Comparison of ENCODE assay signal across 10 cellular contexts in the genomic region with DNA sequence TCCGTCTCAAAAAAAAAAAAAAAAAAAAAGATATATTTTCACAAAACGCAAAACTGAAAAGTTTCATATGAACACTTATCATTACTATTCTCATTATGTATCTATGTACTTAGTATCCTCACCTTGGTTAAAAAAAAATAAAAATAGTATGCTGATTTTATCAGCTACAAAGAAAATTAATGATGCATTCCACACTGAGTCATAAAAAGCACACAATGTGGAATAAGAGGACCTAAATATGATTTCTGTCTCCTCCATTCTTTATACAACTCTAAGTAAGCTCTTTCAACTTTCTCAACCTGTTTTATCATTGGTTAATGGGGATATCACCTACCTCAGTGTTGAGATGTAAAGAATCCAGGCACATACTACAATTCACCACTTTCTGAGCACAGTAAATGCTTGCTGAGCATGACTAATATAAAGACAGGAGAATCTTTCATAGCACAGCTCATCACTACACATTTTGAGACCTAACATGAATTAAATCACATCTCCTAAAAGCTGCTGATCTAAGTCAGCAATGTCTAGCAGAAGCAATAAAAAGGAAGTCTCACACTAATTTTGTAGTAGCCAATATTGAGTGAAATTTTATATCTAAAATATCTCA. TPM values are rescaled to one million over a fixed set of nuclear protein-coding genes. Genes with fewer than 3 reads are reported as not detected.
DNase-seq lines count a peak whose midpoint lies in the region; ATAC-seq and TF ChIP-seq lines count a peak whose summit lies in the region.
"Had no signal": no experiment of that assay in that cellular context is flagged by ENCODE, and none has a peak within 500 bp of the region (broad histone marks: within the 10 kb centered on the region; RNA-seq: fewer than 3 reads in every experiment).

No MANE protein-coding gene starts in this region.

- TF ChIP-seq CTCF in dorsolateral prefrontal cortex (IDR thresholded peaks at IDR 0.05 in 54 of 56, conservative IDR thresholded peaks at IDR 0.05 in 2 of 56; ENCODE audit: low read depth in 1 of 56, partially characterized antibody in 56 of 56): no peak

- H3K4me3 ChIP-seq in dorsolateral prefrontal cortex: peak overlapping the region in 49 of 59 donors; percentile 3 to 99 (median 89)
- H3K4me3 ChIP-seq: SJSA1 had no signal

- H3K27me3 ChIP-seq in dorsolateral prefrontal cortex: no peaks in the 10 kb centered on the region
- H3K27me3 ChIP-seq: SJSA1 had no signal

- peaks cover 11% of the 10 kb centered on the region for H3K36me3 Mint-ChIP-seq in activated CD4-positive, alpha-beta T cell treated with anti-CD3 and anti-CD28 coated beads, Interleukin-2, amount 10 ng/mL, durations not matched to agents 24 days and 14 days (ENCODE audit: low read depth)

- no peak overlapping the region for H3K27ac Mint-ChIP-seq in activated CD4-positive, alpha-beta T cell treated with anti-CD3 and anti-CD28 coated beads, Interleukin-2, amount 10 ng/mL, durations not matched to agents 24 days and 14 days

- peaks cover 6% of the 10 kb centered on the region for H3K27me3 Mint-ChIP-seq in activated CD4-positive, alpha-beta T cell treated with anti-CD3 and anti-CD28 coated beads, Interleukin-2, amount 10 ng/mL, durations not matched to agents 24 days and 14 days

- no peak for ATAC-seq in left lobe of liver

- no peak for DNase-seq in activated CD4-positive, alpha-beta T cell treated with anti-CD3 and anti-CD28 coated beads, Interleukin-2, amount 10 ng/mL, durations not matched to agents 24 days and 14 days
- DNase-seq in activated CD4-positive, alpha-beta T cell treated with anti-CD3 and anti-CD28 coated beads for 4 hours: no peak
- DNase-seq in NAMALWA (ENCODE audit: low spot score) (peak; percentile 49), dorsolateral prefrontal cortex (no peak), renal cortical epithelial cell (ENCODE audit: low read depth) (peak; percentile 13), left lobe of liver (ENCODE audit: low spot score) (no peak), dedifferentiated amniotic fluid mesenchymal stem cell (ENCODE audit: extremely low spot score) (no peak), GF-D8 (lab: John Stamatoyannopoulos, UW) (no peak)
- DNase-seq: anterior cingulate cortex had no signal

- no peaks in the 10 kb centered on the region for H3K9me3 Mint-ChIP-seq in activated CD4-positive, alpha-beta T cell treated with anti-CD3 and anti-CD28 coated beads, Interleukin-2, amount 10 ng/mL, durations not matched to agents 24 days and 14 days

- H3K27ac ChIP-seq in dorsolateral prefrontal cortex: no peak overlapping the region
- H3K27ac ChIP-seq: SJSA1 had no signal

- peak overlapping the region; percentile 2 for H3K4me3 Mint-ChIP-seq in activated CD4-positive, alpha-beta T cell treated with anti-CD3 and anti-CD28 coated beads, Interleukin-2, amount 10 ng/mL, durations not matched to agents 24 days and 14 days

- intact Hi-C loops in activated CD4-positive, alpha-beta T cell treated with anti-CD3 and anti-CD28 coated beads, Interleukin-2, amount 10 ng/mL, durations not matched to agents 24 days and 14 days (cut with micrococcal nuclease): loop anchor here (5.0 to 10.0 kb wide), 2 partner anchors 165 to 703 kb away; no protein-coding TSS in a partner anchor
- intact Hi-C loops in dorsolateral prefrontal cortex (cut with DNase I): no loop called here

- H3K4me1 Mint-ChIP-seq in activated CD4-positive, alpha-beta T cell treated with anti-CD3 and anti-CD28 coated beads, Interleukin-2, amount 10 ng/mL, durations not matched to agents 24 days and 14 days: peaks cover 51% of the 10 kb centered on the region

RNA-seq across cellular contexts. Expression of a gene that starts 2.7 kb away (rescaled TPM):
- total RNA-seq in activated CD4-positive, alpha-beta T cell treated with anti-CD3 and anti-CD28 coated beads, Interleukin-2, amount 10 ng/mL, durations not matched to agents 24 days and 14 days: 18.1 and 23.7 TPM in 2 replicates
- 10 to 100 TPM; 52.5 to 88.4 (median 65.7) TPM for total RNA-seq in dorsolateral prefrontal cortex
- total RNA-seq in renal cortical epithelial cell: 29.7 and 56.0 TPM in 2 replicates
- total RNA-seq in left lobe of liver: 20.5 TPM

Comparison
In these comparisons a context has a peak if more than half of its experiments do, and no peak if none do; other contexts are left out.
1. DNase-seq: peak in NAMALWA (single experiment) and renal cortical epithelial cell (single experiment); none in activated CD4-positive, alpha-beta T cell treated with anti-CD3 and anti-CD28 coated beads, Interleukin-2, amount 10 ng/mL, durations not matched to agents 24 days and 14 days (single experiment), activated CD4-positive, alpha-beta T cell treated with anti-CD3 and anti-CD28 coated beads for 4 hours (0 of 2), dorsolateral prefrontal cortex (0 of 10), left lobe of liver (single experiment), dedifferentiated amniotic fluid mesenchymal stem cell (single experiment) and GF-D8 (single experiment).